In genomic region chr1:77476460-77476859, GRCh38 we compare ENCODE assay signal across 18 cellular contexts.
"Had no signal": no experiment of that assay in that cellular context is flagged by ENCODE, and none has a peak within 500 bp of the region (broad histone marks: within the 10 kb centered on the region; RNA-seq: fewer than 3 reads in every experiment).

No MANE protein-coding gene starts in this region.

- H3K4me1 ChIP-seq: heart right ventricle, uterus had no signal

- DNase-seq: activated CD4-positive, alpha-beta memory T cell treated with anti-CD3 and anti-CD28 coated beads, Interleukin-2, amount 10 ng/mL, durations not matched to agents 7 days and 5 days; activated CD4-positive, alpha-beta T cell treated with anti-CD3 and anti-CD28 coated beads for 36 hours; activated naive CD4-positive, alpha-beta T cell treated with anti-CD3 and anti-CD28 coated beads, Interleukin-2, amount 10 ng/mL, durations not matched to agents 7 days and 5 days; activated T-cell treated with anti-CD3 and anti-CD28 coated beads, Interleukin-2, amount 50 U/mL, for 24 hours; dorsolateral prefrontal cortex; endodermal cell; heart right ventricle; left cardiac atrium; mammary epithelial cell; mucosa of descending colon; naive thymus-derived CD8-positive, alpha-beta T cell; posterior cingulate gyrus; retina; stimulated activated CD4-positive, alpha-beta T cell treated with anti-CD3 and anti-CD28 coated beads, Interleukin-12 subunit alpha, Interleukin-12 subunit beta, amount 100 ng/mL, for 4 hours; stimulated activated CD4-positive, alpha-beta T cell treated with anti-CD3 and anti-CD28 coated beads, Interleukin-2, amount 100 ng/mL, for 24 hours; tibial artery; uterus had no signal

- H3K27ac Mint-ChIP-seq: activated CD4-positive, alpha-beta memory T cell treated with anti-CD3 and anti-CD28 coated beads, Interleukin-2, amount 10 ng/mL, durations not matched to agents 7 days and 5 days; activated CD4-positive, alpha-beta T cell treated with anti-CD3 and anti-CD28 coated beads for 36 hours; activated naive CD4-positive, alpha-beta T cell treated with anti-CD3 and anti-CD28 coated beads, Interleukin-2, amount 10 ng/mL, durations not matched to agents 7 days and 5 days; activated T-cell treated with anti-CD3 and anti-CD28 coated beads, Interleukin-2, amount 50 U/mL, for 24 hours; endodermal cell; stimulated activated effector memory CD8-positive, alpha-beta T cell treated with anti-CD3 and anti-CD28 coated beads, Interleukin-12 subunit alpha, Interleukin-12 subunit beta, amount 100 ng/mL, for 72 hours had no signal

- H3K9me3 ChIP-seq: heart right ventricle, mucosa of descending colon, tibial artery, uterus had no signal

- H3K27me3 ChIP-seq: dorsolateral prefrontal cortex, tibial artery, uterus had no signal

- H3K36me3 Mint-ChIP-seq: activated naive CD4-positive, alpha-beta T cell treated with anti-CD3 and anti-CD28 coated beads, Interleukin-2, amount 10 ng/mL, durations not matched to agents 7 days and 5 days; stimulated activated effector memory CD8-positive, alpha-beta T cell treated with anti-CD3 and anti-CD28 coated beads, Interleukin-12 subunit alpha, Interleukin-12 subunit beta, amount 100 ng/mL, for 72 hours had no signal

- H3K27ac ChIP-seq: heart right ventricle, tibial artery, uterus had no signal

- H3K36me3 ChIP-seq: heart right ventricle, tibial artery, uterus had no signal

- ATAC-seq: activated CD4-positive, alpha-beta T cell treated with anti-CD3 and anti-CD28 coated beads for 36 hours; heart right ventricle; left cardiac atrium; mucosa of descending colon; naive thymus-derived CD8-positive, alpha-beta T cell; stimulated activated effector memory CD8-positive, alpha-beta T cell treated with anti-CD3 and anti-CD28 coated beads, Interleukin-12 subunit alpha, Interleukin-12 subunit beta, amount 100 ng/mL, for 72 hours had no signal

- H3K4me3 ChIP-seq: dorsolateral prefrontal cortex, heart right ventricle, mucosa of descending colon, tibial artery, uterus had no signal

- H3K9me3 Mint-ChIP-seq: activated CD4-positive, alpha-beta memory T cell treated with anti-CD3 and anti-CD28 coated beads, Interleukin-2, amount 10 ng/mL, durations not matched to agents 7 days and 5 days; activated naive CD4-positive, alpha-beta T cell treated with anti-CD3 and anti-CD28 coated beads, Interleukin-2, amount 10 ng/mL, durations not matched to agents 7 days and 5 days; activated T-cell treated with anti-CD3 and anti-CD28 coated beads, Interleukin-2, amount 50 U/mL, for 24 hours had no signal

- H3K27me3 Mint-ChIP-seq: activated CD4-positive, alpha-beta memory T cell treated with anti-CD3 and anti-CD28 coated beads, Interleukin-2, amount 10 ng/mL, durations not matched to agents 7 days and 5 days; activated CD4-positive, alpha-beta T cell treated with anti-CD3 and anti-CD28 coated beads for 36 hours; activated naive CD4-positive, alpha-beta T cell treated with anti-CD3 and anti-CD28 coated beads, Interleukin-2, amount 10 ng/mL, durations not matched to agents 7 days and 5 days; activated T-cell treated with anti-CD3 and anti-CD28 coated beads, Interleukin-2, amount 50 U/mL, for 24 hours; naive thymus-derived CD8-positive, alpha-beta T cell had no signal

- H3K4me3 Mint-ChIP-seq: activated CD4-positive, alpha-beta memory T cell treated with anti-CD3 and anti-CD28 coated beads, Interleukin-2, amount 10 ng/mL, durations not matched to agents 7 days and 5 days; activated CD4-positive, alpha-beta T cell treated with anti-CD3 and anti-CD28 coated beads for 36 hours; activated naive CD4-positive, alpha-beta T cell treated with anti-CD3 and anti-CD28 coated beads, Interleukin-2, amount 10 ng/mL, durations not matched to agents 7 days and 5 days; activated T-cell treated with anti-CD3 and anti-CD28 coated beads, Interleukin-2, amount 50 U/mL, for 24 hours; endodermal cell; naive thymus-derived CD8-positive, alpha-beta T cell; stimulated activated effector memory CD8-positive, alpha-beta T cell treated with anti-CD3 and anti-CD28 coated beads, Interleukin-12 subunit alpha, Interleukin-12 subunit beta, amount 100 ng/mL, for 72 hours had no signal

- H3K4me1 Mint-ChIP-seq: activated CD4-positive, alpha-beta memory T cell treated with anti-CD3 and anti-CD28 coated beads, Interleukin-2, amount 10 ng/mL, durations not matched to agents 7 days and 5 days; activated CD4-positive, alpha-beta T cell treated with anti-CD3 and anti-CD28 coated beads for 36 hours; activated naive CD4-positive, alpha-beta T cell treated with anti-CD3 and anti-CD28 coated beads, Interleukin-2, amount 10 ng/mL, durations not matched to agents 7 days and 5 days; stimulated activated effector memory CD8-positive, alpha-beta T cell treated with anti-CD3 and anti-CD28 coated beads, Interleukin-12 subunit alpha, Interleukin-12 subunit beta, amount 100 ng/mL, for 72 hours had no signal
